ENCODE assay signal across 16 cellular contexts in the genomic region with DNA sequence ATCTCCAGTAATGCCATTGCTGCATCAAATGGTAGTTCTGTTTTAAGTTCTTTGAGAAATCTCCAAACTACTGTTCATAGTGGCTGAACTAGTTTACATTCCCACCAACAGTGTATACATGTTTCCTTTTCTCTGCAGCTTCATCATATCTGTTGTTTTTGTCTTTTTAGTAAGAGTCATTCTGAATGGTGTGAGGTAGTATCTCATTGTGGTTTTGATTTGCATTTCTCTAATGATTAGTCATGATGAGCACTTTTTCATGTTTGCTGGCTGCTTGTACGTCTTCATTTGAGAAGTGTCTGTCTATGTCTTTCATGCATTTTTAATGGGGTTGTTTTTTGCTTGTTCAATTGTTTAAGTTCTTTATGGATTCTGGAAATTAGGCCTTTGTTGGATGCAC. TPM values are rescaled to one million over a fixed set of nuclear protein-coding genes. Genes with fewer than 3 reads are reported as not detected.
DNase-seq lines count a peak whose midpoint lies in the region; ATAC-seq and TF ChIP-seq lines count a peak whose summit lies in the region.
"Had no signal": no experiment of that assay in that cellular context is flagged by ENCODE, and none has a peak within 500 bp of the region (broad histone marks: within the 10 kb centered on the region; RNA-seq: fewer than 3 reads in every experiment).

No MANE protein-coding gene starts in this region.

- whole genome bisulfite sequencing in mesenchymal stem cell, result 63% methylated on average over 1 of the region's 1 CpG

- H2BK120ac ChIP-seq in mesenchymal stem cell (ENCODE audit: low read depth, low read length), result no peak overlapping the region

- H3K9me3 Mint-ChIP-seq in activated CD4-positive, alpha-beta T cell treated with anti-CD3 and anti-CD28 coated beads, Interleukin-2, amount 10 ng/mL, durations not matched to agents 7 days and 5 days, result peaks cover 39% of the 10 kb centered on the region
- peaks cover 26% of the 10 kb centered on the region for H3K9me3 Mint-ChIP-seq in activated CD4-positive, alpha-beta memory T cell treated with anti-CD3 and anti-CD28 coated beads, Interleukin-2, amount 10 ng/mL, durations not matched to agents 7 days and 5 days

- H2AK5ac ChIP-seq in mesenchymal stem cell (ENCODE audit: low read length, severe bottlenecking), result no peak overlapping the region

- no peak overlapping the region for H3K4me2 ChIP-seq in mesenchymal stem cell (ENCODE audit: low read length, poor library complexity, severe bottlenecking)
- H3K4me2 ChIP-seq: A549 had no signal

- POLR2A ChIA-PET in activated CD4-positive, alpha-beta T cell treated with anti-CD3 and anti-CD28 coated beads, Interleukin-2, amount 10 ng/mL, durations not matched to agents 7 days and 5 days (lab: Charles Lee), result no interaction called here
- POLR2A ChIA-PET in activated CD4-positive, alpha-beta memory T cell treated with anti-CD3 and anti-CD28 coated beads, Interleukin-2, amount 10 ng/mL, durations not matched to agents 7 days and 5 days (lab: Charles Lee), result interaction anchor here (1.3 kb wide), 1 partner anchor 419 kb away, joined by 3 read pairs; the partner anchor contains the start of genes ATG3 and SLC35A5

- H3K9me3 ChIP-seq in mesenchymal stem cell (ENCODE audit: control insufficient read depth, low read length), result peaks cover 15% of the 10 kb centered on the region
- H3K9me3 ChIP-seq: gastrocnemius medialis, psoas muscle, uterus had no signal

- ATAC-seq in HG02610 (IDR thresholded peaks at IDR 0.05; ENCODE audit: unreplicated experiment), result peak; percentile 81
- ATAC-seq: A549, gastrocnemius medialis, HCT116, psoas muscle had no signal

- H2BK12ac ChIP-seq in mesenchymal stem cell (ENCODE audit: low read length in 2 of 2), result no peak overlapping the region

- no peaks in the 10 kb centered on the region for H3K36me3 ChIP-seq in mesenchymal stem cell (ENCODE audit: control insufficient read depth in 1 of 2, insufficient read depth in 2 of 2, low read depth in 1 of 2, low read length in 2 of 2)
- H3K36me3 ChIP-seq: gastrocnemius medialis, uterus had no signal

- no peak for TF ChIP-seq CTCF in dorsolateral prefrontal cortex (IDR thresholded peaks at IDR 0.05 in 54 of 56, conservative IDR thresholded peaks at IDR 0.05 in 2 of 56; ENCODE audit: low read depth in 1 of 56, partially characterized antibody in 56 of 56)

- CTCF ChIA-PET in activated CD4-positive, alpha-beta T cell treated with anti-CD3 and anti-CD28 coated beads, Interleukin-2, amount 10 ng/mL, durations not matched to agents 7 days and 5 days (lab: Charles Lee), result no interaction called here
- CTCF ChIA-PET in activated CD4-positive, alpha-beta memory T cell treated with anti-CD3 and anti-CD28 coated beads, Interleukin-2, amount 10 ng/mL, durations not matched to agents 7 days and 5 days (lab: Charles Lee), result interaction anchor here (1.5 kb wide), 1 partner anchor 32 kb away, joined by 4 read pairs; no protein-coding TSS in a partner anchor

- H3K4ac ChIP-seq in mesenchymal stem cell (ENCODE audit: low read depth in 1 of 2, low read length in 2 of 2), result no peak overlapping the region

- no peaks in the 10 kb centered on the region for H3K79me1 ChIP-seq in mesenchymal stem cell (replicated peaks; ENCODE audit: low read length, poor library complexity, severe bottlenecking)

- peak overlapping the region; percentile 33 for H3K4me3 Mint-ChIP-seq in activated CD4-positive, alpha-beta T cell treated with anti-CD3 and anti-CD28 coated beads, Interleukin-2, amount 10 ng/mL, durations not matched to agents 7 days and 5 days
- peak overlapping the region; percentile 45 for H3K4me3 Mint-ChIP-seq in activated CD4-positive, alpha-beta memory T cell treated with anti-CD3 and anti-CD28 coated beads, Interleukin-2, amount 10 ng/mL, durations not matched to agents 7 days and 5 days

- peaks cover 23% of the 10 kb centered on the region for H3K36me3 Mint-ChIP-seq in activated CD4-positive, alpha-beta T cell treated with anti-CD3 and anti-CD28 coated beads, Interleukin-2, amount 10 ng/mL, durations not matched to agents 7 days and 5 days (ENCODE audit: low read depth)
- peaks cover 32% of the 10 kb centered on the region for H3K36me3 Mint-ChIP-seq in activated CD4-positive, alpha-beta memory T cell treated with anti-CD3 and anti-CD28 coated beads, Interleukin-2, amount 10 ng/mL, durations not matched to agents 7 days and 5 days (ENCODE audit: low read depth)

- no peak overlapping the region for H3K27ac ChIP-seq in mesenchymal stem cell (ENCODE audit: low read length, poor library complexity, severe bottlenecking)
- H3K27ac ChIP-seq in dorsolateral prefrontal cortex, result no peak overlapping the region
- H3K27ac ChIP-seq: A549, gastrocnemius medialis, psoas muscle, SK-N-MC, uterus had no signal

- H3K27me3 ChIP-seq in mesenchymal stem cell (ENCODE audit: control insufficient read depth in 1 of 2, insufficient read depth in 1 of 2, low read length in 2 of 2), result no peaks in the 10 kb centered on the region
- H3K27me3 ChIP-seq in dorsolateral prefrontal cortex, result peaks cover 0 to 16% (median 0%) of the 10 kb centered on the region in 45 donors
- H3K27me3 ChIP-seq: gastrocnemius medialis, uterus had no signal

- DNase-seq in activated CD4-positive, alpha-beta T cell treated with anti-CD3 and anti-CD28 coated beads, Interleukin-2, amount 10 ng/mL, durations not matched to agents 7 days and 5 days, result no peak
- no peak for DNase-seq in activated CD4-positive, alpha-beta T cell treated with anti-CD3 and anti-CD28 coated beads, Interleukin-2, amount 50 U/mL, for 48 hours
- DNase-seq in activated CD4-positive, alpha-beta memory T cell treated with anti-CD3 and anti-CD28 coated beads, Interleukin-2, amount 10 ng/mL, durations not matched to agents 7 days and 5 days, result no peak
- DNase-seq in mesenchymal stem cell, result peak; percentile 36
- DNase-seq in dorsolateral prefrontal cortex, result no peak
- DNase-seq in effector CD8-positive, alpha-beta T cell (lab: John Stamatoyannopoulos, UW), result no peak
- no peak for DNase-seq in NCI-H2081 (lab: John Stamatoyannopoulos, UW)
- DNase-seq: DMS 273 treated with DMSO at 0.1 percent for 48 hours, gastrocnemius medialis, Karpas-422, psoas muscle, uterus had no signal

- no peak overlapping the region for H2AFZ ChIP-seq in mesenchymal stem cell (ENCODE audit: low read depth, low read length)

- H3K14ac ChIP-seq in mesenchymal stem cell (ENCODE audit: low read length in 2 of 2), result no peak overlapping the region

- H3K4me3 ChIP-seq in mesenchymal stem cell (ENCODE audit: insufficient read depth in 1 of 2, low read depth in 1 of 2, low read length in 2 of 2), result no peak overlapping the region
- H3K4me3 ChIP-seq in dorsolateral prefrontal cortex, result no peak overlapping the region
- H3K4me3 ChIP-seq: A549, gastrocnemius medialis, psoas muscle, SK-N-MC, uterus had no signal

- no peak overlapping the region for H3K9ac ChIP-seq in mesenchymal stem cell (ENCODE audit: low read length)

- H3K27ac Mint-ChIP-seq in activated CD4-positive, alpha-beta T cell treated with anti-CD3 and anti-CD28 coated beads, Interleukin-2, amount 10 ng/mL, durations not matched to agents 7 days and 5 days, result peak overlapping the region; percentile 65
- H3K27ac Mint-ChIP-seq in activated CD4-positive, alpha-beta memory T cell treated with anti-CD3 and anti-CD28 coated beads, Interleukin-2, amount 10 ng/mL, durations not matched to agents 7 days and 5 days, result peak overlapping the region; percentile 59

- H2BK5ac ChIP-seq in mesenchymal stem cell (ENCODE audit: low read depth, low read length, poor library complexity, severe bottlenecking), result no peak overlapping the region

- no peak overlapping the region for H4K91ac ChIP-seq in mesenchymal stem cell (ENCODE audit: low read length)

- H2BK15ac ChIP-seq in mesenchymal stem cell (ENCODE audit: low read depth, poor library complexity, severe bottlenecking), result no peak overlapping the region

- H3K18ac ChIP-seq in mesenchymal stem cell (ENCODE audit: low read depth in 1 of 2, low read length in 2 of 2), result no peak overlapping the region

- no peak overlapping the region for H3K23ac ChIP-seq in mesenchymal stem cell (ENCODE audit: low read length in 2 of 2)

- no peak overlapping the region for H4K8ac ChIP-seq in mesenchymal stem cell (ENCODE audit: low read length)

- H3K4me1 Mint-ChIP-seq in activated CD4-positive, alpha-beta T cell treated with anti-CD3 and anti-CD28 coated beads, Interleukin-2, amount 10 ng/mL, durations not matched to agents 7 days and 5 days, result peaks cover 9% of the 10 kb centered on the region
- H3K4me1 Mint-ChIP-seq in activated CD4-positive, alpha-beta memory T cell treated with anti-CD3 and anti-CD28 coated beads, Interleukin-2, amount 10 ng/mL, durations not matched to agents 7 days and 5 days, result peaks cover 10% of the 10 kb centered on the region

- intact Hi-C loops in dorsolateral prefrontal cortex (cut with DNase I), result no loop called here

- H3K27me3 Mint-ChIP-seq in activated CD4-positive, alpha-beta T cell treated with anti-CD3 and anti-CD28 coated beads, Interleukin-2, amount 10 ng/mL, durations not matched to agents 7 days and 5 days, result no peaks in the 10 kb centered on the region
- no peaks in the 10 kb centered on the region for H3K27me3 Mint-ChIP-seq in activated CD4-positive, alpha-beta memory T cell treated with anti-CD3 and anti-CD28 coated beads, Interleukin-2, amount 10 ng/mL, durations not matched to agents 7 days and 5 days

- no peaks in the 10 kb centered on the region for H3K4me1 ChIP-seq in mesenchymal stem cell (ENCODE audit: control insufficient read depth, insufficient read depth, low read depth, low read length)
- H3K4me1 ChIP-seq: A549, gastrocnemius medialis, psoas muscle, uterus had no signal

RNA-seq across cellular contexts. Expression of gene GCSAM, which starts 10.2 kb away (rescaled TPM):
- total RNA-seq in activated CD4-positive, alpha-beta T cell treated with anti-CD3 and anti-CD28 coated beads, Interleukin-2, amount 10 ng/mL, durations not matched to agents 7 days and 5 days, result 1 to 10 TPM; 9.3 to 9.9 TPM
- total RNA-seq in activated CD4-positive, alpha-beta memory T cell treated with anti-CD3 and anti-CD28 coated beads, Interleukin-2, amount 10 ng/mL, durations not matched to agents 7 days and 5 days, result 10 to 100 TPM; 19.6 to 19.9 TPM
- not detected for polyA plus RNA-seq in mesenchymal stem cell (2013, experiment 1 of 2)
- polyA plus RNA-seq in mesenchymal stem cell (2013, experiment 2 of 2), result 0.04 TPM
- under 1 TPM in 2 of 120 experiments, not detected in 118; 0.14 to 0.17 TPM for total RNA-seq in dorsolateral prefrontal cortex
- total RNA-seq: gastrocnemius medialis, psoas muscle had no signal
- polyA plus RNA-seq: A549 had no signal

RNA-seq across cellular contexts. Expression of gene C3orf52, which starts 57.1 kb away (rescaled TPM):
- 1 to 10 TPM; 9.2 to 9.5 TPM for total RNA-seq in activated CD4-positive, alpha-beta T cell treated with anti-CD3 and anti-CD28 coated beads, Interleukin-2, amount 10 ng/mL, durations not matched to agents 7 days and 5 days
- 1 to 10 TPM; 2.5 to 2.6 TPM for total RNA-seq in activated CD4-positive, alpha-beta memory T cell treated with anti-CD3 and anti-CD28 coated beads, Interleukin-2, amount 10 ng/mL, durations not matched to agents 7 days and 5 days
- polyA plus RNA-seq in mesenchymal stem cell (2013, experiment 1 of 2), result 1.0 TPM
- polyA plus RNA-seq in mesenchymal stem cell (2013, experiment 2 of 2), result 1.4 TPM
- 1 to 10 TPM in 89 of 120 experiments, under 1 TPM in 31; 0.30 to 4.1 (median 1.5) TPM for total RNA-seq in dorsolateral prefrontal cortex

Comparison
In these comparisons a context has a peak if more than half of its experiments do, and no peak if none do; other contexts are left out.
1. RNA of gene GCSAM, which starts 10.2 kb away (total RNA-seq): 19.6 to 19.9 TPM in activated CD4-positive, alpha-beta memory T cell treated with anti-CD3 and anti-CD28 coated beads, Interleukin-2, amount 10 ng/mL, durations not matched to agents 7 days and 5 days and 9.3 to 9.9 TPM in activated CD4-positive, alpha-beta T cell treated with anti-CD3 and anti-CD28 coated beads, Interleukin-2, amount 10 ng/mL, durations not matched to agents 7 days and 5 days; 0.14 to 0.17 TPM in dorsolateral prefrontal cortex; every median in the first group is over 4 times any median in the second.